Comparison of ENCODE assay signal across 16 cellular contexts in genomic region chr15:49179433-49180190, GRCh38. TPM values are rescaled to one million over a fixed set of nuclear protein-coding genes. Genes with fewer than 3 reads are reported as not detected.
DNase-seq lines count a peak whose midpoint lies in the region; ATAC-seq, FAIRE-seq and TF ChIP-seq lines count a peak whose summit lies in the region.
"Had no signal": no experiment of that assay in that cellular context is flagged by ENCODE, and none has a peak within 500 bp of the region (broad histone marks: within the 10 kb centered on the region; RNA-seq: fewer than 3 reads in every experiment).

No MANE protein-coding gene starts in this region.

- H3K9ac ChIP-seq in H1 (replicated peaks in 1 of 4; ENCODE audit: extremely low read depth in 1 of 4, low read depth in 3 of 4, low read length in 3 of 4): no peak overlapping the region

- intact Hi-C loops in upper lobe of right lung (cut with DNase I): no loop called here
- intact Hi-C loops in esophagus muscularis mucosa (cut with DNase I): no loop called here

- peaks cover 0 to 4% (median 0%) of the 10 kb centered on the region in 4 experiments; a peak in 2 of 7 replicates for H3K4me1 ChIP-seq in H1 (replicated peaks in 1 of 4; ENCODE audit: control insufficient read depth in 3 of 4, insufficient read depth in 4 of 4, low read length in 3 of 4)
- H3K4me1 ChIP-seq in tibial nerve: peaks cover 0 to 38% (median 5%) of the 10 kb centered on the region in 4 donors
- H3K4me1 ChIP-seq in upper lobe of right lung: no peaks in the 10 kb centered on the region
- no peaks in the 10 kb centered on the region for H3K4me1 ChIP-seq in esophagus muscularis mucosa
- H3K4me1 ChIP-seq: BE2C had no signal

- no peak overlapping the region for H3K4me3 ChIP-seq in H1 (ENCODE audit: extremely low read depth in 1 of 4, insufficient read depth in 2 of 4, low read depth in 3 of 4, low read length in 4 of 4)
- H3K4me3 ChIP-seq in tibial nerve: no peak overlapping the region
- H3K4me3 ChIP-seq in upper lobe of right lung: no peak overlapping the region
- no peak overlapping the region for H3K4me3 ChIP-seq in esophagus muscularis mucosa

- H2AK5ac ChIP-seq in H1 (ENCODE audit: low read depth, low read length): no peak overlapping the region

- no peak overlapping the region for H3K4ac ChIP-seq in H1 (replicated peaks; ENCODE audit: insufficient read length, low read depth, low read length)

- TF ChIP-seq EP300 in H1 (IDR thresholded peaks at IDR 0.05; ENCODE audit: borderline replicate concordance in 1 of 2, low read depth in 2 of 2, low read length in 2 of 2) (no peak), tibial nerve (IDR thresholded peaks at IDR 0.05) (no peak), esophagus muscularis mucosa (IDR thresholded peaks at IDR 0.05) (no peak)

- no peaks in the 10 kb centered on the region; a peak in 1 of 7 replicates for H3K27me3 ChIP-seq in H1 (replicated peaks in 1 of 4; ENCODE audit: control insufficient read depth in 3 of 4, extremely low read depth in 1 of 4, insufficient read depth in 3 of 4, low read length in 3 of 4)
- no peaks in the 10 kb centered on the region for H3K27me3 ChIP-seq in tibial nerve
- no peaks in the 10 kb centered on the region for H3K27me3 ChIP-seq in upper lobe of right lung
- H3K27me3 ChIP-seq in esophagus muscularis mucosa: no peaks in the 10 kb centered on the region
- H3K27me3 ChIP-seq: BE2C had no signal

- no peak for ATAC-seq in upper lobe of right lung

- H4K8ac ChIP-seq in H1 (ENCODE audit: extremely low read depth, insufficient read depth, low read length): no peak overlapping the region

- no peak overlapping the region for H2BK15ac ChIP-seq in H1 (ENCODE audit: low read length)

- FAIRE-seq in H1 (lab: Jason Lieb, UNC): peak; percentile 7
- FAIRE-seq: GM12892 had no signal

- TF ChIP-seq RAD21 in H1 (IDR thresholded peaks at IDR 0.05 in 1 of 2, conservative IDR thresholded peaks at IDR 0.05 in 1 of 2; ENCODE audit: low read depth in 2 of 2, low read length in 2 of 2): no peak

- DNase-seq in SK-MEL-5 (ENCODE audit: low read depth, low spot score) (peak; percentile 94), H1 (ENCODE audit: low read depth in 1 of 2, low spot score in 2 of 2) (no peak), medulla oblongata (ENCODE audit: extremely low spot score) (peak; percentile 42), tibial nerve (ENCODE audit: low spot score in 2 of 2) (no peak), upper lobe of right lung (no peak), esophagus muscularis mucosa (ENCODE audit: extremely low spot score) (no peak), NCI-H2081 treated with DMSO at 0.1 percent for 48 hours (lab: John Stamatoyannopoulos, UW) (no peak)
- DNase-seq: BE2C; CD4-positive, alpha-beta memory T cell; COR-L47; DND-41; GDM1; HCEC 1CT; HFFc6 had no signal

- no peak overlapping the region for H2BK120ac ChIP-seq in H1 (replicated peaks; ENCODE audit: low read depth, low read length)

- no peak for TF ChIP-seq POLR2A in H1 (IDR thresholded peaks at IDR 0.05; ENCODE audit: control extremely low read depth in 1 of 2, low read depth in 2 of 2, low read length in 2 of 2)
- TF ChIP-seq POLR2A in tibial nerve (IDR thresholded peaks at IDR 0.05): no peak
- TF ChIP-seq POLR2A in esophagus muscularis mucosa (IDR thresholded peaks at IDR 0.05; ENCODE audit: low read depth): no peak

- no peak overlapping the region for H2BK5ac ChIP-seq in H1 (ENCODE audit: low read depth, low read length)

- no peaks in the 10 kb centered on the region for H3K23me2 ChIP-seq in H1 (ENCODE audit: low read depth, low read length)

- H3K18ac ChIP-seq in H1 (ENCODE audit: extremely low read depth, low read length): no peak overlapping the region

- H3K23ac ChIP-seq in H1 (ENCODE audit: insufficient read length): no peak overlapping the region

- H4K20me1 ChIP-seq in H1 (replicated peaks in 1 of 2; ENCODE audit: control insufficient read depth in 1 of 2, insufficient read depth in 2 of 2, low read length in 2 of 2): no peaks in the 10 kb centered on the region

- in situ Hi-C loops in SK-MEL-5 (cut with HindIII; ENCODE audit: low pct_unique_long_range_greater_than_20kb, low sequenced_read_pairs): no loop called here

- no peak overlapping the region for H4K91ac ChIP-seq in H1 (replicated peaks; ENCODE audit: insufficient read length, low read length)

- no peak overlapping the region for H4K5ac ChIP-seq in H1 (ENCODE audit: insufficient read length, low read depth, low read length)

- H2AFZ ChIP-seq in H1 (ENCODE audit: low read length): no peak overlapping the region

- no peak overlapping the region for H3K14ac ChIP-seq in H1 (ENCODE audit: insufficient read length)

- 0 out of 4 replicates have a peak, but pooled peaks cover 0 to 5% of the 10 kb centered on the region in 2 experiments for H3K79me2 ChIP-seq in H1 (ENCODE audit: control insufficient read depth in 1 of 2, insufficient read depth in 2 of 2, low read length in 2 of 2)

- TF ChIP-seq CTCF in H1 (IDR thresholded peaks at IDR 0.05; ENCODE audit: control extremely low read depth in 1 of 3, insufficient read depth in 1 of 3, low read depth in 1 of 3, low read length in 3 of 3) (no peak), tibial nerve (IDR thresholded peaks at IDR 0.05) (no peak), upper lobe of right lung (IDR thresholded peaks at IDR 0.05) (no peak), esophagus muscularis mucosa (IDR thresholded peaks at IDR 0.05) (no peak)

- CTCF ChIA-PET in H1 (lab: Charles Lee; ENCODE audit: partially characterized antibody): interaction anchor here (1.2 kb wide), 1 partner anchor 34 kb away, joined by 3 read pairs; no protein-coding TSS in a partner anchor

- no peak overlapping the region for H3K4me2 ChIP-seq in H1 (ENCODE audit: insufficient read depth in 1 of 2, low read depth in 2 of 2, low read length in 2 of 2)

- no peaks in the 10 kb centered on the region; a peak in 1 of 8 replicates for H3K36me3 ChIP-seq in H1 (ENCODE audit: control insufficient read depth in 2 of 4, insufficient read depth in 4 of 4, low read length in 3 of 4)
- H3K36me3 ChIP-seq in tibial nerve: no peaks in the 10 kb centered on the region
- no peaks in the 10 kb centered on the region for H3K36me3 ChIP-seq in upper lobe of right lung
- H3K36me3 ChIP-seq in esophagus muscularis mucosa: no peaks in the 10 kb centered on the region

- POLR2A ChIA-PET in H1 (lab: Charles Lee; ENCODE audit: partially characterized antibody): interaction anchor here (0.8 to 2.4 kb wide), 4 partner anchors 10 to 46 kb away, joined by 3 to 11 read pairs (median 4); partner anchors contain the start of gene GALK2

- H3K79me1 ChIP-seq in H1 (ENCODE audit: low read depth, low read length): peaks cover 3% of the 10 kb centered on the region; the same call in 1 of the 2 replicates

- H3K56ac ChIP-seq in H1 (replicated peaks; ENCODE audit: insufficient read length, low read depth, low read length): no peak overlapping the region

- no peak overlapping the region for H2BK12ac ChIP-seq in H1 (ENCODE audit: low read depth, low read length)

- no peak overlapping the region for H2BK20ac ChIP-seq in H1 (ENCODE audit: low read length)

- H3K27ac ChIP-seq in H1 (ENCODE audit: low read depth, low read length) (no peak overlapping the region), tibial nerve (peak overlapping the region; percentile 3 to 84 (median 40)), upper lobe of right lung (no peak overlapping the region), esophagus muscularis mucosa (replicated peaks in 1 of 4) (no peak overlapping the region)
- H3K27ac ChIP-seq: C4-2B had no signal

- peaks cover 3 to 4% of the 10 kb centered on the region in 2 experiments; a peak in 1 of 4 replicates for H3K9me3 ChIP-seq in H1 (ENCODE audit: insufficient read depth in 2 of 2, low read depth in 1 of 2, low read length in 1 of 2)
- H3K9me3 ChIP-seq in tibial nerve: no peaks in the 10 kb centered on the region
- no peaks in the 10 kb centered on the region for H3K9me3 ChIP-seq in upper lobe of right lung
- no peaks in the 10 kb centered on the region for H3K9me3 ChIP-seq in esophagus muscularis mucosa
- H3K9me3 ChIP-seq: BE2C had no signal

- WGBS in H1 (ENCODE audit: extremely low coverage in 1 of 2, insufficient coverage in 1 of 2, insufficient read length in 1 of 2, insufficient replicate concordance in 2 of 2, low coverage in 1 of 2, low lambda C conversion rate in 2 of 2, missing lambda C conversion rate in 1 of 2), 2 experiments: 80% methylated on average over 1 of the region's 1 CpG; no CpG with 5 or more reads in 1 of the 2 experiments
- WGBS in tibial nerve, 2 donors: 45 to 57% methylated on average over 1 of the region's 1 CpG
- WGBS in esophagus muscularis mucosa: 69% methylated on average over 1 of the region's 1 CpG

RNA-seq across cellular contexts. Expression of gene GALK2, which starts 9.6 kb away (rescaled TPM):
- 60.9 and 62.4 TPM in 2 replicates for total RNA-seq in SK-MEL-5 (2014; rRNA removed; shearing (Covaris generic))
- polyA plus RNA-seq in SK-MEL-5 (2015; cell fraction: cytosol; rRNA removed): 26.6 and 37.0 TPM in 2 replicates
- 23.3 and 34.9 TPM in 2 replicates for polyA plus RNA-seq in SK-MEL-5 (2015; cell fraction: nucleus; rRNA removed)
- total RNA-seq in H1 (2021; fragmentation: NEBNext Ultra II Directional; extraction: Animal tissue kit (Norgen Biotek cat#: 25700)): 16.1 and 18.0 TPM in 2 replicates
- polyA plus RNA-seq in H1 (2011; rRNA removed): 6.9 and 8.7 TPM in 2 replicates
- 15.1 TPM for polyA plus RNA-seq in H1 (2011; cell fraction: cytosol; rRNA removed)
- polyA plus RNA-seq in H1 (2011; cell fraction: nucleus; rRNA removed): 10.3 TPM
- 12.5 to 15.9 TPM (median 13.4 TPM) in 4 replicates for polyA plus RNA-seq in H1 (2012, experiment 1 of 2)
- 3.6 TPM for polyA plus RNA-seq in H1 (2012, experiment 2 of 2)
- polyA plus RNA-seq in H1 (2013, experiment 1 of 2): 5.8 TPM
- 5.5 TPM for polyA plus RNA-seq in H1 (2013, experiment 2 of 2)
- polyA minus RNA-seq in H1 (2011; rRNA and poly(A)+ RNA removed): 25.5 and 32.9 TPM in 2 replicates
- polyA minus RNA-seq in H1 (2011; cell fraction: cytosol; rRNA and poly(A)+ RNA removed): 12.5 TPM
- polyA minus RNA-seq in H1 (2011; cell fraction: nucleus; rRNA and poly(A)+ RNA removed): 22.5 TPM
- total RNA-seq in tibial nerve (10 to 100 TPM; 34.5 to 56.6 (median 47.4) TPM), upper lobe of right lung (38.2 TPM), esophagus muscularis mucosa (10 to 100 TPM; 34.5 to 50.3 (median 41.5) TPM)

RNA-seq across cellular contexts. Expression of gene COPS2, which starts 24.2 kb away (rescaled TPM):
- total RNA-seq in SK-MEL-5 (2014; rRNA removed; shearing (Covaris generic)): 83.3 and 88.8 TPM in 2 replicates
- 49.9 and 67.8 TPM in 2 replicates for polyA plus RNA-seq in SK-MEL-5 (2015; cell fraction: cytosol; rRNA removed)
- polyA plus RNA-seq in SK-MEL-5 (2015; cell fraction: nucleus; rRNA removed): 33.3 and 52.4 TPM in 2 replicates
- total RNA-seq in H1 (2021; fragmentation: NEBNext Ultra II Directional; extraction: Animal tissue kit (Norgen Biotek cat#: 25700)): 74.1 and 85.1 TPM in 2 replicates
- polyA plus RNA-seq in H1 (2011; rRNA removed): 7.8 and 17.7 TPM in 2 replicates
- polyA plus RNA-seq in H1 (2011; cell fraction: cytosol; rRNA removed): 23.2 TPM
- 6.6 TPM for polyA plus RNA-seq in H1 (2011; cell fraction: nucleus; rRNA removed)
- polyA plus RNA-seq in H1 (2012, experiment 1 of 2): 25.2 to 66.9 TPM (median 29.9 TPM) in 4 replicates
- polyA plus RNA-seq in H1 (2012, experiment 2 of 2): 5.1 TPM
- polyA plus RNA-seq in H1 (2013, experiment 1 of 2): 47.7 TPM
- polyA plus RNA-seq in H1 (2013, experiment 2 of 2): 48.2 TPM
- polyA minus RNA-seq in H1 (2011; rRNA and poly(A)+ RNA removed): 28.0 and 47.7 TPM in 2 replicates
- polyA minus RNA-seq in H1 (2011; cell fraction: cytosol; rRNA and poly(A)+ RNA removed): 19.9 TPM
- polyA minus RNA-seq in H1 (2011; cell fraction: nucleus; rRNA and poly(A)+ RNA removed): 54.0 TPM
- total RNA-seq in tibial nerve: 10 to 100 TPM; 57.1 to 88.5 (median 67.7) TPM
- total RNA-seq in upper lobe of right lung: 57.2 TPM
- 10 to 100 TPM; 55.2 to 69.4 (median 65.5) TPM for total RNA-seq in esophagus muscularis mucosa

Comparison
In these comparisons a context has a peak if more than half of its experiments do, and no peak if none do; other contexts are left out.
1. DNase-seq: peak in SK-MEL-5 (single experiment) and medulla oblongata (single experiment); none in H1 (0 of 2), tibial nerve (0 of 2), upper lobe of right lung (single experiment), esophagus muscularis mucosa (single experiment) and NCI-H2081 treated with DMSO at 0.1 percent for 48 hours (single experiment).
2. H3K27ac ChIP-seq: peak in tibial nerve (4 of 4); none in H1 (single experiment), upper lobe of right lung (single experiment) and esophagus muscularis mucosa (0 of 4).